2 cellular contexts compared by ENCODE assay signal in genomic region chr10:21326594-21326993, GRCh38.
TF ChIP-seq lines count a peak whose summit lies in the region.

No MANE protein-coding gene starts in this region.

TF ChIP-seq in A549, 52 proteins besides CTCF, POLR2A, EP300 and RAD21:
- TF ChIP-seq, protein P1, sequence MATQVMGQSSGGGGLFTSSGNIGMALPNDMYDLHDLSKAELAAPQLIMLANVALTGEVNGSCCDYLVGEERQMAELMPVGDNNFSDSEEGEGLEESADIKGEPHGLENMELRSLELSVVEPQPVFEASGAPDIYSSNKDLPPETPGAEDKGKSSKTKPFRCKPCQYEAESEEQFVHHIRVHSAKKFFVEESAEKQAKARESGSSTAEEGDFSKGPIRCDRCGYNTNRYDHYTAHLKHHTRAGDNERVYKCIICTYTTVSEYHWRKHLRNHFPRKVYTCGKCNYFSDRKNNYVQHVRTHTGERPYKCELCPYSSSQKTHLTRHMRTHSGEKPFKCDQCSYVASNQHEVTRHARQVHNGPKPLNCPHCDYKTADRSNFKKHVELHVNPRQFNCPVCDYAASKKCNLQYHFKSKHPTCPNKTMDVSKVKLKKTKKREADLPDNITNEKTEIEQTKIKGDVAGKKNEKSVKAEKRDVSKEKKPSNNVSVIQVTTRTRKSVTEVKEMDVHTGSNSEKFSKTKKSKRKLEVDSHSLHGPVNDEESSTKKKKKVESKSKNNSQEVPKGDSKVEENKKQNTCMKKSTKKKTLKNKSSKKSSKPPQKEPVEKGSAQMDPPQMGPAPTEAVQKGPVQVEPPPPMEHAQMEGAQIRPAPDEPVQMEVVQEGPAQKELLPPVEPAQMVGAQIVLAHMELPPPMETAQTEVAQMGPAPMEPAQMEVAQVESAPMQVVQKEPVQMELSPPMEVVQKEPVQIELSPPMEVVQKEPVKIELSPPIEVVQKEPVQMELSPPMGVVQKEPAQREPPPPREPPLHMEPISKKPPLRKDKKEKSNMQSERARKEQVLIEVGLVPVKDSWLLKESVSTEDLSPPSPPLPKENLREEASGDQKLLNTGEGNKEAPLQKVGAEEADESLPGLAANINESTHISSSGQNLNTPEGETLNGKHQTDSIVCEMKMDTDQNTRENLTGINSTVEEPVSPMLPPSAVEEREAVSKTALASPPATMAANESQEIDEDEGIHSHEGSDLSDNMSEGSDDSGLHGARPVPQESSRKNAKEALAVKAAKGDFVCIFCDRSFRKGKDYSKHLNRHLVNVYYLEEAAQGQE (IDR thresholded peaks at IDR 0.05) = no peak
- TF ChIP-seq HEYL (CRISPR knock-in tag; IDR thresholded peaks at IDR 0.05) = no peak
- no peak for TF ChIP-seq HMGXB4 (CRISPR knock-in tag; IDR thresholded peaks at IDR 0.05; ENCODE audit: borderline replicate concordance)
- no peak for TF ChIP-seq POLR2AphosphoS2 (conservative IDR thresholded peaks at IDR 0.05; ENCODE audit: low read length)
- no peak for TF ChIP-seq CEBPB (IDR thresholded peaks at IDR 0.05)
- no peak for TF ChIP-seq HES2 (IDR thresholded peaks at IDR 0.05)
- no peak for TF ChIP-seq MYC (IDR thresholded peaks at IDR 0.05; ENCODE audit: borderline replicate concordance, low read length)
- no peak for TF ChIP-seq CBX8 (IDR thresholded peaks at IDR 0.05)
- no peak for TF ChIP-seq USF2 (IDR thresholded peaks at IDR 0.05)
- TF ChIP-seq SMC3 (IDR thresholded peaks at IDR 0.05) = no peak
- TF ChIP-seq JUN (IDR thresholded peaks at IDR 0.05) = no peak
- TF ChIP-seq HOXB13 (CRISPR knock-in tag; IDR thresholded peaks at IDR 0.05; ENCODE audit: low read depth) = no peak
- TF ChIP-seq, protein P2, sequence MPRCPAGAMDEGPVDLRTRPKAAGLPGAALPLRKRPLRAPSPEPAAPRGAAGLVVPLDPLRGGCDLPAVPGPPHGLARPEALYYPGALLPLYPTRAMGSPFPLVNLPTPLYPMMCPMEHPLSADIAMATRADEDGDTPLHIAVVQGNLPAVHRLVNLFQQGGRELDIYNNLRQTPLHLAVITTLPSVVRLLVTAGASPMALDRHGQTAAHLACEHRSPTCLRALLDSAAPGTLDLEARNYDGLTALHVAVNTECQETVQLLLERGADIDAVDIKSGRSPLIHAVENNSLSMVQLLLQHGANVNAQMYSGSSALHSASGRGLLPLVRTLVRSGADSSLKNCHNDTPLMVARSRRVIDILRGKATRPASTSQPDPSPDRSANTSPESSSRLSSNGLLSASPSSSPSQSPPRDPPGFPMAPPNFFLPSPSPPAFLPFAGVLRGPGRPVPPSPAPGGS (IDR thresholded peaks at IDR 0.05) = no peak
- no peak for TF ChIP-seq TFCP2L1 (CRISPR knock-in tag; IDR thresholded peaks at IDR 0.05)
- no peak for TF ChIP-seq FOSB (CRISPR knock-in tag; IDR thresholded peaks at IDR 0.05)
- TF ChIP-seq RARB (CRISPR knock-in tag; IDR thresholded peaks at IDR 0.05) = no peak

TF ChIP-seq in GM23338, 12 proteins besides CTCF, POLR2A, EP300 and RAD21 (continued from another document):
- TF ChIP-seq, protein P1 (IDR thresholded peaks at IDR 0.05; ENCODE audit: unreplicated experiment) = no peak
